ENCODE assay signal across 10 cellular contexts in the genomic region with DNA sequence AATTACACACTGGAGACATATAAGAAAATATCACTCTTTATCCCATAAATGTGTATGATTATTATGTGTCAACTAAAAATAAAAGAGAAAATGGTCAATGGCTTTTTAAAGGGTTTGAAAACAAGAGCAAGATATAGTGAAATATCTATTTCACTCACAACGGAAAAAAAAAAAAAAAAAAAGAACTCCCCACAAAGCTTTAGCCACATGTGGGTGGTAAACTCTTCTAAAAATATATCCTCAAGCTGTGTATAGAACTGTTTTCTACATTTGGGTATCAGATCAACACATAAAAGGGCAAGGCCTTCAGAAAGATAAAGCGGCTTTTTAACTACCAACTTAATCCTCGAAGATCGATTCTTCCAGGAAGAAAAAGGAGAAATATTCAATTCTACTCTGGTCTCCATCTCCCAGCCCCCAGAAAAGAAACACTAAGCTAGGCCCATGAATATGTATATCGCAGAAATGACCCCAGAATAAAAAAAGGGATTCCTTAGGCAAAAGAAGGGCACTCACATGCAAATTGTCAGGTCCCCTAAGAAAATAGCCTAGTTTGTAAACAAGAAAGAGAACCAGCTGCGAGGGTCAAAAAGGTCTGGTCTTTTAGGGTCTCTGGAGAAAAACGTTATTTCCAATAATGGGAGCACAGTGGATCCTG. TPM values are rescaled to one million over a fixed set of nuclear protein-coding genes. Genes with fewer than 3 reads are reported as not detected.
DNase-seq lines count a peak whose midpoint lies in the region; ATAC-seq and TF ChIP-seq lines count a peak whose summit lies in the region.
"Had no signal": no experiment of that assay in that cellular context is flagged by ENCODE, and none has a peak within 500 bp of the region (broad histone marks: within the 10 kb centered on the region; RNA-seq: fewer than 3 reads in every experiment).

No MANE protein-coding gene starts in this region.

- TF ChIP-seq POLR2A in Peyer's patch (IDR thresholded peaks at IDR 0.05), result no peak
- no peak for TF ChIP-seq POLR2A in upper lobe of left lung (IDR thresholded peaks at IDR 0.05)

- H3K9me3 ChIP-seq in Peyer's patch, result no peaks in the 10 kb centered on the region
- no peaks in the 10 kb centered on the region for H3K9me3 ChIP-seq in iPS-15b (ENCODE audit: control insufficient read depth, insufficient read depth, low read length)
- no peaks in the 10 kb centered on the region for H3K9me3 ChIP-seq in upper lobe of left lung

- in situ Hi-C loops in KBM-7 (cut with MboI; ENCODE audit: low pct_unique_long_range_greater_than_20kb, low sequenced_read_pairs), result no loop called here

- intact Hi-C loops in activated naive CD4-positive, alpha-beta T cell treated with anti-CD3 and anti-CD28 coated beads for 36 hours (cut with micrococcal nuclease), result loop anchor here (10.0 kb wide), 4 partner anchors 333 to 637 kb away; a partner anchor contains a TSS

- H3K36me3 ChIP-seq in Peyer's patch (peaks cover 0 to 3% (median 0%) of the 10 kb centered on the region in 3 donors), iPS-15b (ENCODE audit: control insufficient read depth, insufficient read depth, low read length) (no peaks in the 10 kb centered on the region), upper lobe of left lung (no peaks in the 10 kb centered on the region)

- TF ChIP-seq CTCF in Peyer's patch (IDR thresholded peaks at IDR 0.05) (no peak), upper lobe of left lung (IDR thresholded peaks at IDR 0.05) (no peak)

- peak overlapping the region; percentile 82 for H3K27ac Mint-ChIP-seq in activated naive CD4-positive, alpha-beta T cell treated with anti-CD3 and anti-CD28 coated beads for 36 hours

- H3K4me1 Mint-ChIP-seq in activated naive CD4-positive, alpha-beta T cell treated with anti-CD3 and anti-CD28 coated beads for 36 hours (ENCODE audit: low read depth), result peaks cover 68% of the 10 kb centered on the region

- TF ChIP-seq EP300 in upper lobe of left lung (IDR thresholded peaks at IDR 0.05), result no peak

- no peak overlapping the region for H3K9ac ChIP-seq in iPS-15b (ENCODE audit: low read depth, low read length)

- CTCF ChIA-PET in activated naive CD4-positive, alpha-beta T cell treated with anti-CD3 and anti-CD28 coated beads for 36 hours (lab: Charles Lee), result interaction anchor here (0.6 to 1.6 kb wide), 7 partner anchors 9 to 434 kb away, joined by 3 to 7 read pairs (median 3); no protein-coding TSS in a partner anchor

- no peaks in the 10 kb centered on the region for H3K9me3 Mint-ChIP-seq in activated naive CD4-positive, alpha-beta T cell treated with anti-CD3 and anti-CD28 coated beads for 36 hours

- H3K27me3 ChIP-seq in Peyer's patch, result no peaks in the 10 kb centered on the region
- no peaks in the 10 kb centered on the region for H3K27me3 ChIP-seq in iPS-15b (ENCODE audit: control insufficient read depth, insufficient read depth, low read length)
- H3K27me3 ChIP-seq in upper lobe of left lung, result no peaks in the 10 kb centered on the region

- peaks cover 0 to 24% (median 12%) of the 10 kb centered on the region in 4 donors for H3K4me1 ChIP-seq in Peyer's patch
- H3K4me1 ChIP-seq in iPS-15b (ENCODE audit: control insufficient read depth, insufficient read depth, low read length), result peaks cover 33% of the 10 kb centered on the region
- peaks cover 27 to 52% (median 32%) of the 10 kb centered on the region in 4 donors for H3K4me1 ChIP-seq in upper lobe of left lung

- ATAC-seq in upper lobe of left lung (ENCODE audit: low FRiP score in 2 of 2), result no peak

- H3K27ac ChIP-seq in Peyer's patch (peak overlapping the region in 3 of 4 donors; percentile 16 to 98 (median 40)), upper lobe of left lung (peak overlapping the region in 3 of 4 donors; percentile 97 to 100 (median 100))

- 59 to 63% methylated on average over 7 of the region's 7 CpGs for WGBS in upper lobe of left lung, 2 donors

- peaks cover 37% of the 10 kb centered on the region for H3K36me3 Mint-ChIP-seq in activated naive CD4-positive, alpha-beta T cell treated with anti-CD3 and anti-CD28 coated beads for 36 hours (ENCODE audit: low read depth)

- H3K4me3 ChIP-seq in Peyer's patch, result no peak overlapping the region
- H3K4me3 ChIP-seq in iPS-15b (ENCODE audit: low read depth, low read length), result peak overlapping the region; percentile 14
- H3K4me3 ChIP-seq in upper lobe of left lung, result no peak overlapping the region

- H3K27me3 Mint-ChIP-seq in activated naive CD4-positive, alpha-beta T cell treated with anti-CD3 and anti-CD28 coated beads for 36 hours (ENCODE audit: low read depth), result no peaks in the 10 kb centered on the region

- DNase-seq in activated naive CD4-positive, alpha-beta T cell treated with anti-CD3 and anti-CD28 coated beads for 36 hours, result no peak
- DNase-seq in activated naive CD4-positive, alpha-beta T cell treated with Interleukin-2 at 50 U/mL for 16 hours, result no peak
- DNase-seq in Peyer's patch (no peak), upper lobe of left lung (no peak), KBM-7 (no peak), NCI-H187 treated with DMSO at 0.1 percent for 48 hours (lab: John Stamatoyannopoulos, UW) (no peak), NOMO-1 (lab: John Stamatoyannopoulos, UW; ENCODE audit: unreplicated experiment in 2 of 2) (no peak)
- DNase-seq: islet precursor cell, SW 1271 had no signal

- H3K4me3 Mint-ChIP-seq in activated naive CD4-positive, alpha-beta T cell treated with anti-CD3 and anti-CD28 coated beads for 36 hours, result peak overlapping the region; percentile 65

RNA-seq across cellular contexts. Expression of a gene that starts 4.4 kb away (rescaled TPM):
- total RNA-seq in activated naive CD4-positive, alpha-beta T cell treated with anti-CD3 and anti-CD28 coated beads for 36 hours, result 100 to 1,000 TPM; 171 to 174 TPM
- total RNA-seq in Peyer's patch, result 10 to 100 TPM; 20.1 to 56.9 (median 32.3) TPM
- total RNA-seq in upper lobe of left lung, result 100 to 1,000 TPM in 4 of 6 donors, 10 to 100 TPM in 2; 65.8 to 281 (median 113) TPM
